ENCODE assay signal across 9 cellular contexts in genomic region chr7:103469095-103469948, GRCh38. TPM values are rescaled to one million over a fixed set of nuclear protein-coding genes. Genes with fewer than 3 reads are reported as not detected.
"Had no signal": no experiment of that assay in that cellular context is flagged by ENCODE, and none has a peak within 500 bp of the region (broad histone marks: within the 10 kb centered on the region; RNA-seq: fewer than 3 reads in every experiment).

No MANE protein-coding gene starts in this region.

- H3K9ac ChIP-seq: KMS-11 had no signal

- FAIRE-seq: HTR-8/SVneo had no signal

- H3K27ac ChIP-seq: HL-60, KMS-11 had no signal

- DNase-seq: IMR-90, KBM-7, KG1 had no signal

- H3K4me2 ChIP-seq: KMS-11 had no signal

RNA-seq across cellular contexts. Expression of gene SLC26A5, which starts 23.3 kb away (rescaled TPM):
- total RNA-seq: HT-29, HT1080, IMR-90 had no signal
- polyA plus RNA-seq: IgD-negative memory B cell, IMR-90 had no signal
